8 cellular contexts compared by ENCODE assay signal in the genomic region with DNA sequence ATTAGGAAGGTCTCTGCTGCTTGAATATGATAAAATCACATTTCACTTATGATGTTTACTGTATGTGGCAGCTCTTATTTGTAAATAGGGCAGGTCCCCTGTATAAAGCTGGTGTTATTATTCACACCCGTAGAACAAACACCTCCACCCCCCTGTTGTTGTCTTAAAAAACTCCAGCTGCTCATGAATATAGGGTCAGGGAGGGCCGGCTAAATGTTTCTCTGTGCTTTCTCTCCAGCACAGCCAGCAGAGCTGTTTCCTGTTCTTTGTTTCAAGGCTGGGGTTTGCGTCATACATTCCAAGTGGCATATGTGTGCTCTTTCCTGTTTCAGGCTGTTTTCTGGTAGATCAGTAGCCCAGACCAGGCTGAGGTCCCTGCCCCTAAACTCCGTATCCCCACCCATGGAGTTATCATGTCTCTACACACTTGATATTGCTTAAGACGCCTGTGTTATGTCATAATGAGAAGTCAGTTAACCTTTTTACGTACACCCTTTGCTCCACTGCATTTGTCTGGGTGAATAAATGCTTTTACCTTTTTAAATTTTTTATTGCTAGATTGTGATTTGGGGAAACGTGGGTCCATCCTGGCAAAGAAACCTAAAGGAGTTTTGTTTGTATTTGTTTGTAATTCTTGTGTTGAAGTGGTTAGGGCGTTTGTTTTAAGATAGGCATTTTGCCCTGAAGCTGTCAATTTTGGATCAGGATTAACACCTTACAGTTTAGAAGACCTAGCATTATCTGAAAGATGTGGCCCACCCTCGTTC. TPM values are rescaled to one million over a fixed set of nuclear protein-coding genes. Genes with fewer than 3 reads are reported as not detected.
A peak's percentile ranks its signal among the peaks of the same experiment; 100 is the strongest.
DNase-seq lines count a peak whose midpoint lies in the region; ATAC-seq, FAIRE-seq and TF ChIP-seq lines count a peak whose summit lies in the region.

No MANE protein-coding gene starts in this region.

- no peak for ATAC-seq in GM21515 (IDR thresholded peaks at IDR 0.05; ENCODE audit: unreplicated experiment)

- no peak for TF ChIP-seq CTCF in WERI-Rb-1 (IDR thresholded peaks at IDR 0.05; ENCODE audit: low read depth, low read length)
- TF ChIP-seq CTCF in keratinocyte (optimal IDR thresholded peaks at IDR 0.05 in 1 of 3, IDR thresholded peaks at IDR 0.05 in 1 of 3, conservative IDR thresholded peaks at IDR 0.05 in 1 of 3; ENCODE audit: extremely low read depth in 1 of 3, insufficient read depth in 2 of 3, low read length in 3 of 3) = no peak

- H3K9ac ChIP-seq in keratinocyte (ENCODE audit: control insufficient read depth, extremely low read depth, insufficient read depth, low read length) = peak overlapping the region; percentile 95

- DNase-seq in AG20443 (ENCODE audit: low spot score) = peak; percentile 89
- DNase-seq in H7 = peak; percentile 75
- DNase-seq in NCI-H2227 (lab: John Stamatoyannopoulos, UW; ENCODE audit: unreplicated experiment) = peak; percentile 26
- DNase-seq in WERI-Rb-1 = peak; percentile 34
- peak; percentile 90 for DNase-seq in keratinocyte (ENCODE audit: low read depth, low spot score)

- FAIRE-seq in colon (lab: Jason Lieb, UNC) = peak; percentile 95
- peak; percentile 96 for FAIRE-seq in keratinocyte (lab: Jason Lieb, UNC)

- H3K27me3 ChIP-seq in H7 (ENCODE audit: control insufficient read depth, insufficient read depth, low read length) (no peaks in the 10 kb centered on the region), WERI-Rb-1 (ENCODE audit: insufficient read depth, low read depth, severe bottlenecking) (no peaks in the 10 kb centered on the region), keratinocyte (ENCODE audit: control insufficient read depth, extremely low read depth, insufficient read depth, low read length) (no peaks in the 10 kb centered on the region)

- H3K4me3 ChIP-seq in H7 (ENCODE audit: insufficient read depth, low read depth, low read length) (peak overlapping the region; percentile 10; the same call in 1 of the 2 replicates), WERI-Rb-1 (ENCODE audit: low read depth, low read length) (peak overlapping the region; percentile 21), keratinocyte (ENCODE audit: control insufficient read depth in 2 of 3, extremely low read depth in 1 of 3, insufficient read depth in 2 of 3, low read depth in 1 of 3, low read length in 3 of 3) (peak overlapping the region; percentile 81 to 95 (median 85)), skin epidermis (peak overlapping the region; percentile 77 to 98 (median 89))

- peak overlapping the region; percentile 98 for H3K4me2 ChIP-seq in keratinocyte (ENCODE audit: control insufficient read depth, extremely low read depth, insufficient read depth, low read depth, low read length)

- no peaks in the 10 kb centered on the region for H3K36me3 ChIP-seq in H7 (replicated peaks; ENCODE audit: control insufficient read depth, insufficient read depth, low read length)
- H3K36me3 ChIP-seq in WERI-Rb-1 = no peaks in the 10 kb centered on the region
- peaks cover 0 to 13% of the 10 kb centered on the region in 2 experiments for H3K36me3 ChIP-seq in keratinocyte (ENCODE audit: control insufficient read depth in 2 of 2, extremely low read depth in 1 of 2, insufficient read depth in 2 of 2, low read length in 2 of 2)

- dilution Hi-C loops in keratinocyte (cut with MboI; ENCODE audit: extremely low pct_ligation_motif_present, low sequenced_read_pairs) = no loop called here

- H3K9me3 ChIP-seq in WERI-Rb-1 (ENCODE audit: severe bottlenecking) (no peaks in the 10 kb centered on the region), keratinocyte (ENCODE audit: control insufficient read depth, low read depth, low read length) (no peaks in the 10 kb centered on the region)

- H2AFZ ChIP-seq in keratinocyte (ENCODE audit: control insufficient read depth, low read length) = no peak overlapping the region

- H3K79me2 ChIP-seq in keratinocyte (ENCODE audit: control insufficient read depth, insufficient read depth, low read length) = peaks cover 76% of the 10 kb centered on the region

- peaks cover 43% of the 10 kb centered on the region for H3K4me1 ChIP-seq in keratinocyte (ENCODE audit: control insufficient read depth, extremely low read depth, insufficient read depth, low read length)

- H3K9me1 ChIP-seq in keratinocyte (ENCODE audit: control insufficient read depth, extremely low read depth, insufficient read depth, low read length) = peaks cover 7% of the 10 kb centered on the region

- H3K27ac ChIP-seq in WERI-Rb-1 = peak overlapping the region; percentile 61
- peak overlapping the region; percentile 97 for H3K27ac ChIP-seq in keratinocyte (ENCODE audit: control insufficient read depth, insufficient read depth, low read length)
- H3K27ac ChIP-seq in skin epidermis = peak overlapping the region in 20 of 21 experiments; percentile 64 to 100 (median 99)

- peaks cover 7% of the 10 kb centered on the region for H4K20me1 ChIP-seq in keratinocyte (ENCODE audit: control insufficient read depth, extremely low read depth, insufficient read depth, low read length)

RNA-seq across cellular contexts. Expression of gene KLF3, which starts 3.2 kb away (rescaled TPM):
- 8.8 and 13.0 TPM in 2 replicates for total RNA-seq in H7 (2014; rRNA removed; shearing (Covaris generic))
- polyA plus RNA-seq in keratinocyte = 22.2 to 39.9 TPM (median 25.5 TPM) in 3 replicates
- polyA plus RNA-seq in keratinocyte (2011; ENCODE audit: low read depth) = 48.0 TPM
- polyA plus RNA-seq in keratinocyte (2011; cell fraction: cytosol; rRNA removed) = 17.6 and 30.3 TPM in 2 replicates
- polyA plus RNA-seq in keratinocyte (2011; cell fraction: nucleus; rRNA removed) = 43.3 and 53.0 TPM in 2 replicates
- 19.9 and 73.1 TPM in 2 replicates for polyA plus RNA-seq in keratinocyte (2012; ENCODE audit: low replicate concordance)
- 21.6 to 85.9 TPM (median 61.8 TPM) in 3 replicates for polyA minus RNA-seq in keratinocyte
- polyA minus RNA-seq in keratinocyte (2011; cell fraction: cytosol; rRNA and poly(A)+ RNA removed) = 24.0 TPM
- 65.7 and 106 TPM in 2 replicates for polyA minus RNA-seq in keratinocyte (2011; cell fraction: nucleus; rRNA and poly(A)+ RNA removed)

Comparison
In these comparisons a context has a peak if more than half of its experiments do, and no peak if none do; other contexts are left out.
1. DNase-seq: peak in every context shown above with its lines; median percentile 90 in keratinocyte; 89 in AG20443; 75 in H7; 34 in WERI-Rb-1; 26 in NCI-H2227.
2. H3K4me3 ChIP-seq: peak in every context shown above with its lines; median percentile 89 in skin epidermis; 85 in keratinocyte; 21 in WERI-Rb-1; 10 in H7.